8 cellular contexts compared by ENCODE assay signal in genomic region chr12:570237-570925, GRCh38.
DNase-seq lines count a peak whose midpoint lies in the region; ATAC-seq lines count a peak whose summit lies in the region.

No MANE protein-coding gene starts in this region.

- no peak for DNase-seq in activated naive CD4-positive, alpha-beta T cell treated with anti-CD3 and anti-CD28 coated beads for 36 hours
- no peak for DNase-seq in activated naive CD4-positive, alpha-beta T cell treated with Interleukin-2 at 50 U/mL for 16 hours
- no peak for DNase-seq in activated T-helper 2 cell treated with anti-CD3 and anti-CD28 coated beads, Interferon-gamma antibody, Interleukin-2, Interleukin-4, amounts not matched to agents 10 μg/mL and 5 μg/mL and 100 μg/mL, durations not matched to agents 14 hours and 24 hours and 36 hours (ENCODE audit: low spot score)
- DNase-seq in Right ventricle myocardium superior (peak; percentile 86), trophoblast cell (peak; percentile 74), cerebellar nuclear complex (lab: John Stamatoyannopoulos, UW) (no peak), NOMO-1 treated with dmso at 0.1 percent for 144 hours (lab: John Stamatoyannopoulos, UW; ENCODE audit: unreplicated experiment) (no peak), NCI-H1105 (lab: John Stamatoyannopoulos, UW) (no peak)

- peak overlapping the region; percentile 87 for H4K8ac ChIP-seq in trophoblast cell (ENCODE audit: low read depth, low read length)

- H3K9ac ChIP-seq in trophoblast cell (ENCODE audit: low read length), result peak overlapping the region; percentile 6

- peaks cover 3% of the 10 kb centered on the region for H3K36me3 Mint-ChIP-seq in activated naive CD4-positive, alpha-beta T cell treated with anti-CD3 and anti-CD28 coated beads for 36 hours (ENCODE audit: low read depth)
- H3K36me3 Mint-ChIP-seq in activated T-helper 2 cell treated with anti-CD3 and anti-CD28 coated beads, Interferon-gamma antibody, Interleukin-2, Interleukin-4, amounts not matched to agents 10 μg/mL and 5 μg/mL and 100 μg/mL, durations not matched to agents 14 hours and 24 hours and 36 hours (ENCODE audit: low read depth), result peaks cover 2% of the 10 kb centered on the region

- H3K27ac ChIP-seq in trophoblast cell (ENCODE audit: low read depth, low read length), result peak overlapping the region; percentile 77

- H2BK120ac ChIP-seq in trophoblast cell (ENCODE audit: insufficient read depth, low read length, poor library complexity), result peak overlapping the region; percentile 84

- peaks cover 17% of the 10 kb centered on the region for H3K79me1 ChIP-seq in trophoblast cell (ENCODE audit: low read length)

- H3K27me3 ChIP-seq in trophoblast cell (ENCODE audit: insufficient read depth, low read length), result no peaks in the 10 kb centered on the region

- H3K4me3 ChIP-seq in trophoblast cell (ENCODE audit: low read depth, low read length), result peak overlapping the region; percentile 70

- peak overlapping the region; percentile 70 for H2BK5ac ChIP-seq in trophoblast cell (ENCODE audit: low read depth, low read length, poor library complexity)

- peaks cover 3% of the 10 kb centered on the region for H3K9me3 Mint-ChIP-seq in activated naive CD4-positive, alpha-beta T cell treated with anti-CD3 and anti-CD28 coated beads for 36 hours
- H3K9me3 Mint-ChIP-seq in activated T-helper 2 cell treated with anti-CD3 and anti-CD28 coated beads, Interferon-gamma antibody, Interleukin-2, Interleukin-4, amounts not matched to agents 10 μg/mL and 5 μg/mL and 100 μg/mL, durations not matched to agents 14 hours and 24 hours and 36 hours, result no peaks in the 10 kb centered on the region

- H3K4ac ChIP-seq in trophoblast cell (ENCODE audit: low read depth, low read length), result peak overlapping the region; percentile 75

- CTCF ChIA-PET in activated naive CD4-positive, alpha-beta T cell treated with anti-CD3 and anti-CD28 coated beads for 36 hours (lab: Charles Lee), result interaction anchor here (1.1 to 4.3 kb wide), 8 partner anchors 8 to 381 kb away, joined by 3 to 36 read pairs (median 4); partner anchors contain the start of gene WNK1

- intact Hi-C loops in activated naive CD4-positive, alpha-beta T cell treated with anti-CD3 and anti-CD28 coated beads for 36 hours (cut with micrococcal nuclease), result loop anchor here (5.0 kb wide), 2 partner anchors 527 to 1022 kb away; partner anchors contain the start of gene FBXL14
- intact Hi-C loops in activated T-helper 2 cell treated with anti-CD3 and anti-CD28 coated beads, Interferon-gamma antibody, Interleukin-2, Interleukin-4, amounts not matched to agents 10 μg/mL and 5 μg/mL and 100 μg/mL, durations not matched to agents 14 hours and 24 hours and 36 hours (cut with micrococcal nuclease), result no loop called here
- intact Hi-C loops in Right ventricle myocardium superior (cut with DNase I), result loop anchor here (5.0 to 10.0 kb wide), 2 partner anchors 144 to 182 kb away; partner anchors contain the start of gene WNK1

- no peaks in the 10 kb centered on the region for H3K36me3 ChIP-seq in trophoblast cell (ENCODE audit: control insufficient read depth in 1 of 2, insufficient read depth in 2 of 2, low read length in 2 of 2)

- peak overlapping the region; percentile 66 for H3K18ac ChIP-seq in trophoblast cell (ENCODE audit: low read length)

- no peaks in the 10 kb centered on the region for H3K79me2 ChIP-seq in trophoblast cell (ENCODE audit: control insufficient read depth, insufficient read depth, low read length, poor library complexity)

- peak overlapping the region; percentile 97 for H3K4me2 ChIP-seq in trophoblast cell (ENCODE audit: low read length)

- H3K9me3 ChIP-seq in trophoblast cell (ENCODE audit: insufficient read depth, low read depth, low read length), result peaks cover 2% of the 10 kb centered on the region

- peaks cover 14 to 15% of the 10 kb centered on the region in 2 experiments for H3K4me1 ChIP-seq in trophoblast cell (ENCODE audit: control insufficient read depth in 1 of 2, insufficient read depth in 2 of 2, low read length in 2 of 2)

- peak overlapping the region; percentile 78 for H4K12ac ChIP-seq in trophoblast cell (ENCODE audit: low read depth, low read length)

- H3K14ac ChIP-seq in trophoblast cell (ENCODE audit: low read length), result peak overlapping the region; percentile 13

- peaks cover 58% of the 10 kb centered on the region for H3K4me1 Mint-ChIP-seq in activated naive CD4-positive, alpha-beta T cell treated with anti-CD3 and anti-CD28 coated beads for 36 hours (ENCODE audit: low read depth)
- peaks cover 35% of the 10 kb centered on the region for H3K4me1 Mint-ChIP-seq in activated T-helper 2 cell treated with anti-CD3 and anti-CD28 coated beads, Interferon-gamma antibody, Interleukin-2, Interleukin-4, amounts not matched to agents 10 μg/mL and 5 μg/mL and 100 μg/mL, durations not matched to agents 14 hours and 24 hours and 36 hours (ENCODE audit: low read depth)

- H3K27ac Mint-ChIP-seq in activated naive CD4-positive, alpha-beta T cell treated with anti-CD3 and anti-CD28 coated beads for 36 hours, result no peak overlapping the region
- H3K27ac Mint-ChIP-seq in activated T-helper 2 cell treated with anti-CD3 and anti-CD28 coated beads, Interferon-gamma antibody, Interleukin-2, Interleukin-4, amounts not matched to agents 10 μg/mL and 5 μg/mL and 100 μg/mL, durations not matched to agents 14 hours and 24 hours and 36 hours, result no peak overlapping the region

- peak overlapping the region; percentile 74 for H2BK12ac ChIP-seq in trophoblast cell (ENCODE audit: low read length)

- H3K4me3 Mint-ChIP-seq in activated naive CD4-positive, alpha-beta T cell treated with anti-CD3 and anti-CD28 coated beads for 36 hours, result peak overlapping the region; percentile 80
- H3K4me3 Mint-ChIP-seq in activated T-helper 2 cell treated with anti-CD3 and anti-CD28 coated beads, Interferon-gamma antibody, Interleukin-2, Interleukin-4, amounts not matched to agents 10 μg/mL and 5 μg/mL and 100 μg/mL, durations not matched to agents 14 hours and 24 hours and 36 hours (ENCODE audit: low read depth), result peak overlapping the region; percentile 79

- peak overlapping the region; percentile 71 for H4K91ac ChIP-seq in trophoblast cell (ENCODE audit: low read depth, low read length)

- no CpG with 5 or more reads among the region's 27 CpGs for WGBS in trophoblast cell (ENCODE audit: extremely low coverage, insufficient coverage, insufficient read length)

- H2AFZ ChIP-seq in trophoblast cell (ENCODE audit: insufficient read depth, low read length, poor library complexity), result peak overlapping the region; percentile 86

- H3K27me3 Mint-ChIP-seq in activated naive CD4-positive, alpha-beta T cell treated with anti-CD3 and anti-CD28 coated beads for 36 hours (ENCODE audit: low read depth), result no peaks in the 10 kb centered on the region
- no peaks in the 10 kb centered on the region for H3K27me3 Mint-ChIP-seq in activated T-helper 2 cell treated with anti-CD3 and anti-CD28 coated beads, Interferon-gamma antibody, Interleukin-2, Interleukin-4, amounts not matched to agents 10 μg/mL and 5 μg/mL and 100 μg/mL, durations not matched to agents 14 hours and 24 hours and 36 hours (ENCODE audit: low read depth)

- peak; percentile 78 for ATAC-seq in Right ventricle myocardium superior (ENCODE audit: poor library complexity)

- no peak overlapping the region for H2AK5ac ChIP-seq in trophoblast cell (ENCODE audit: low read length)

- H3K23ac ChIP-seq in trophoblast cell (ENCODE audit: low read length), result no peak overlapping the region

Comparison
In these comparisons a context has a peak if more than half of its experiments do, and no peak if none do; other contexts are left out.
1. DNase-seq: peak in Right ventricle myocardium superior (single experiment) and trophoblast cell (2 of 2); none in activated naive CD4-positive, alpha-beta T cell treated with anti-CD3 and anti-CD28 coated beads for 36 hours (single experiment), activated naive CD4-positive, alpha-beta T cell treated with Interleukin-2 at 50 U/mL for 16 hours (single experiment), activated T-helper 2 cell treated with anti-CD3 and anti-CD28 coated beads, Interferon-gamma antibody, Interleukin-2, Interleukin-4, amounts not matched to agents 10 μg/mL and 5 μg/mL and 100 μg/mL, durations not matched to agents 14 hours and 24 hours and 36 hours (single experiment), cerebellar nuclear complex (0 of 2), NOMO-1 treated with dmso at 0.1 percent for 144 hours (single experiment) and NCI-H1105 (single experiment).